Comparison of ENCODE assay signal across 23 cellular contexts in genomic region chr12:122803937-122804336, GRCh38.
"Had no signal": no experiment of that assay in that cellular context is flagged by ENCODE, and none has a peak within 500 bp of the region (broad histone marks: within the 10 kb centered on the region; RNA-seq: fewer than 3 reads in every experiment).

No MANE protein-coding gene starts in this region.

- H3K27ac ChIP-seq: left lung, lower lobe of right lung, neural progenitor cell, neutrophil, right atrium auricular region, right lobe of liver, tibial nerve, uterus had no signal

- H3K27me3 ChIP-seq: left lung, neural progenitor cell, neutrophil, right atrium auricular region, right lobe of liver, tibial nerve, uterus had no signal

- H3K4me1 ChIP-seq: left lung, lower lobe of right lung, right atrium auricular region, right lobe of liver, tibial nerve, uterus had no signal

- H3K36me3 ChIP-seq: left lung, lower lobe of right lung, neural progenitor cell, neutrophil, right atrium auricular region, right lobe of liver, uterus had no signal

- H3K9me3 ChIP-seq: left lung, lower lobe of right lung, neutrophil, right atrium auricular region, right lobe of liver, tibial nerve, uterus had no signal

- H3K4me3 ChIP-seq: left lung, lower lobe of right lung, neural progenitor cell, right atrium auricular region, right lobe of liver, smooth muscle cell, tibial nerve, uterus had no signal

- DNase-seq: hypothalamus; immature natural killer cell; kidney; left colon; left lung; lower lobe of right lung; mammary epithelial cell; mesenchymal stem cell; naive B cell; natural killer cell; nephron progenitor cell; occipital lobe; right lobe of liver; stimulated activated CD4-positive, alpha-beta T cell treated with anti-CD3 and anti-CD28 coated beads, Interleukin-1b, Interleukin-23, amount 100 ng/mL, for 48 hours; stimulated activated CD4-positive, alpha-beta T cell treated with anti-CD3 and anti-CD28 coated beads, Interleukin-2, amount 100 ng/mL, for 48 hours; stimulated activated naive B cell treated with anti-CD40 and anti-IgM and Interleukin-4, amounts not matched to agents 10 μg/mL and 1 μg/mL and 100 μg/mL, for 72 hours; substantia nigra; uterus had no signal
